Comparison of ENCODE assay signal across 9 cellular contexts in the genomic region with DNA sequence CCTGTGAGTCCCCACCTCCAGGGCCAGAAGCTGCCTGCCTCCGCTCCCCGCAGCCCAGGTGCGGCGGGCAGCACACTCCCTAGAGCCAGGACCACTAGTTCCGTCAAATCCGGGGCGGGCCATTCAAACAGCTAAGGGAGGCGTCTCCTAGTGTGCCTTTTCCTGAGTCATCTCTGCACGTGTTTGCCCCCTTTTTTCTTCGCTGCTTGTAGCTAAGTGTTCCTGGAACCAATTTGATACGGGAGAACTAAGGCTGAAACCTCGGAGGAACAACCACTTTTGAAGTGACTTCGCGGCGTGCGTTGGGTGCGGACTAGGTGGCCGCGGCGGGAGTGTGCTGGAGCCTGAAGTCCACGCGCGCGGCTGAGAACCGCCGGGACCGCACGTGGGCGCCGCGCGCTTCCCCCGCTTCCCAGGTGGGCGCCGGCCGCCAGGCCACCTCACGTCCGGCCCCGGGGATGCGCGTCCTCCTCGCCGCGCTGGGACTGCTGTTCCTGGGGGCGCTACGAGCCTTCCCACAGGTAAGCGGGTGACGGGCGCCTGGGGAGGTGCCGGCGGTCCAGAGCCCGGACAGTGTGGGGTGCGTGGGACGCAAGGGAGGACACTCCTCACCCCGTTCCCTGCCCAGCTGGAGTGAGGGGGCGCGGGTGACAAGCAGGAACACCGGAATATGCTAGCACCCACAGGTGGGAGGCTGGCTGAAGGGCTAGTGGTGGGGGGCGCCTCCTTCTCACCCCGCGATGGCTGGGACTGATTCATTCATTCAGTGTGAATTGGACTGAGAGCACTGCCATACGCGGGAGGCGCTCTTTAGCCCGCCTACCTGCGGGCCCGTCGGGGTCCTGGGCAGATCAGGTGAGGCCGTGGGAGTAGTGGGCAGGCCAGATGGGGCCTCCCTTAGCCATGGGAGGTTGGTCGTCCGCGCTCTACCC. TPM values are rescaled to one million over a fixed set of nuclear protein-coding genes. Genes with fewer than 3 reads are reported as not detected.
DNase-seq lines count a peak whose midpoint lies in the region; ATAC-seq and TF ChIP-seq lines count a peak whose summit lies in the region.
"Had no signal": no experiment of that assay in that cellular context is flagged by ENCODE, and none has a peak within 500 bp of the region (broad histone marks: within the 10 kb centered on the region; RNA-seq: fewer than 3 reads in every experiment).

A gene (plus strand): TSS at position 163 of the 932 bp plus-strand sequence. CDS start 296 bp downstream, at position 459.

- no peak for TF ChIP-seq EP300 in gastroesophageal sphincter (IDR thresholded peaks at IDR 0.05)

- H3K9ac ChIP-seq in parathyroid adenoma: no peak within 1 kb of the TSS

- H3K4me1 ChIP-seq in parathyroid adenoma: no peaks in the 10 kb centered on the region
- peaks cover 0 to 19% (median 5%) of the 10 kb centered on the region in 3 donors for H3K4me1 ChIP-seq in gastroesophageal sphincter

- peak within 1 kb of the TSS; percentile 11 for H2AFZ ChIP-seq in parathyroid adenoma

- CTCF ChIA-PET in GM10248 (lab: Yijun Ruan, JAX): interaction anchor here (0.9 to 7.3 kb wide), 5 partner anchors 9 to 14 kb away, joined by 4 to 81 read pairs (median 5); no protein-coding TSS in a partner anchor

- peak within 1 kb of the TSS; percentile 44 for H3K4me2 ChIP-seq in parathyroid adenoma (ENCODE audit: low read length)

- H3K9me3 ChIP-seq in parathyroid adenoma (ENCODE audit: control insufficient read depth, low read length): no peaks in the 10 kb centered on the region
- H3K9me3 ChIP-seq in gastroesophageal sphincter: peaks cover 0 to 14% (median 0%) of the 10 kb centered on the region in 3 donors
- H3K9me3 ChIP-seq: neutrophil had no signal

- POLR2A ChIA-PET in GM10248 (lab: Yijun Ruan, JAX): no interaction called here

- H3K36me3 ChIP-seq in parathyroid adenoma (ENCODE audit: control insufficient read depth, insufficient read depth, low read length): no peaks in the 10 kb centered on the region
- no peaks in the 10 kb centered on the region for H3K36me3 ChIP-seq in gastroesophageal sphincter
- H3K36me3 ChIP-seq: neutrophil had no signal

- no peaks in the 10 kb centered on the region for H3K79me2 ChIP-seq in parathyroid adenoma

- TF ChIP-seq CTCF in GM10248 (IDR thresholded peaks at IDR 0.05; ENCODE audit: control extremely low read depth, extremely low read depth, low read depth, missing control alignments) (peak; percentile 4), cardiac fibroblast (IDR thresholded peaks at IDR 0.05; ENCODE audit: low read depth, low read length) (no peak), parathyroid adenoma (IDR thresholded peaks at IDR 0.05) (no peak), gastroesophageal sphincter (IDR thresholded peaks at IDR 0.05) (no peak)

- DNase-seq in GM10248 (ENCODE audit: extremely low spot score): peak; percentile 57
- peak; percentile 7 for DNase-seq in NCI-H460 (ENCODE audit: extremely low read depth, low read depth)
- peak; percentile 31 to 38 for DNase-seq in cardiac fibroblast (ENCODE audit: low read depth in 2 of 2)
- no peak for DNase-seq in DMS153 (lab: John Stamatoyannopoulos, UW)

- TF ChIP-seq POLR2A in gastroesophageal sphincter (IDR thresholded peaks at IDR 0.05): no peak

- H3K27ac ChIP-seq in parathyroid adenoma (no peak within 1 kb of the TSS), gastroesophageal sphincter (no peak within 1 kb of the TSS)
- H3K27ac ChIP-seq: neutrophil had no signal

- H3K27me3 ChIP-seq in parathyroid adenoma (ENCODE audit: control insufficient read depth, insufficient read depth, low read length) (peaks cover 3% of the 10 kb centered on the region), gastroesophageal sphincter (peaks cover 82% of the 10 kb centered on the region)

- ATAC-seq in GM19452 (IDR thresholded peaks at IDR 0.05; ENCODE audit: unreplicated experiment): no peak
- ATAC-seq in HG03520 (IDR thresholded peaks at IDR 0.05; ENCODE audit: unreplicated experiment): no peak
- ATAC-seq in gastroesophageal sphincter: no peak

- H3K4me3 ChIP-seq in cardiac fibroblast (replicated peaks in 1 of 2; ENCODE audit: low read depth in 2 of 2, low read length in 2 of 2) (peak within 1 kb of the TSS in 1 of 2 donors; percentile 27), parathyroid adenoma (ENCODE audit: low read depth, low read length) (no peak within 1 kb of the TSS), gastroesophageal sphincter (no peak within 1 kb of the TSS)

- 0% methylated on average over 7 of the region's 72 CpGs; no CpG with 5 or more reads in 1 of the 2 donors for WGBS in gastroesophageal sphincter (ENCODE audit: low coverage in 1 of 2), 2 donors

RNA-seq across cellular contexts. Expression of the gene that starts here (rescaled TPM):
- total RNA-seq in NCI-H460 (2014; rRNA removed; shearing (Covaris generic)): 1.4 and 1.8 TPM in 2 replicates
- polyA plus RNA-seq in NCI-H460 (2014; cell fraction: nucleus; rRNA removed): 6.9 and 7.4 TPM in 2 replicates
- 1 to 10 TPM in 3 of 4 donors, under 1 TPM in 1; 0.47 to 4.2 (median 1.4) TPM for total RNA-seq in gastroesophageal sphincter
